14 cellular contexts compared by ENCODE assay signal in genomic region chr2:47697000-47697601, GRCh38.
DNase-seq lines count a peak whose midpoint lies in the region; ATAC-seq and TF ChIP-seq lines count a peak whose summit lies in the region.
"Had no signal": no experiment of that assay in that cellular context is flagged by ENCODE, and none has a peak within 500 bp of the region (broad histone marks: within the 10 kb centered on the region; RNA-seq: fewer than 3 reads in every experiment).

No MANE protein-coding gene starts in this region.

- no peak overlapping the region for H3K4me3 Mint-ChIP-seq in naive thymus-derived CD4-positive, alpha-beta T cell
- H3K4me3 Mint-ChIP-seq: central memory CD8-positive, alpha-beta T cell had no signal

- H3K4me3 ChIP-seq in OCI-LY7 (ENCODE audit: low read depth, low read length, poor library complexity, severe bottlenecking) (peak overlapping the region; percentile 99), WERI-Rb-1 (ENCODE audit: low read depth, low read length) (no peak overlapping the region)
- H3K4me3 ChIP-seq in naive thymus-derived CD4-positive, alpha-beta T cell (ENCODE audit: low read length): no peak overlapping the region
- H3K4me3 ChIP-seq: vagina had no signal

- POLR2A ChIA-PET in OCI-LY7 (lab: Charles Lee): interaction anchor here (0.6 to 8.9 kb wide), 14 partner anchors 9 to 176 kb away, joined by 3 to 242 read pairs (median 6); no protein-coding TSS in a partner anchor
- POLR2A ChIA-PET in naive thymus-derived CD4-positive, alpha-beta T cell (lab: Charles Lee): no interaction called here

- peaks cover 58% of the 10 kb centered on the region for H3K4me1 ChIP-seq in OCI-LY7 (ENCODE audit: insufficient read depth, low read length, poor library complexity, severe bottlenecking)
- no peaks in the 10 kb centered on the region for H3K4me1 ChIP-seq in naive thymus-derived CD4-positive, alpha-beta T cell (ENCODE audit: control insufficient read depth in 2 of 2, insufficient read depth in 2 of 2, low read length in 2 of 2)
- H3K4me1 ChIP-seq: vagina had no signal

- CTCF ChIA-PET in OCI-LY7 (lab: Charles Lee; ENCODE audit: unreplicated experiment): no interaction called here
- CTCF ChIA-PET in naive thymus-derived CD4-positive, alpha-beta T cell (lab: Charles Lee): no interaction called here

- H3K36me3 ChIP-seq in OCI-LY7 (ENCODE audit: insufficient read depth, low read length) (peaks cover 62% of the 10 kb centered on the region), WERI-Rb-1 (no peaks in the 10 kb centered on the region)
- H3K36me3 ChIP-seq in naive thymus-derived CD4-positive, alpha-beta T cell (ENCODE audit: control insufficient read depth in 2 of 3, insufficient read depth in 3 of 3, low read length in 3 of 3): no peaks in the 10 kb centered on the region
- H3K36me3 ChIP-seq: vagina had no signal

- H3K4me1 Mint-ChIP-seq in naive thymus-derived CD4-positive, alpha-beta T cell: no peaks in the 10 kb centered on the region
- H3K4me1 Mint-ChIP-seq: central memory CD8-positive, alpha-beta T cell had no signal

- peak overlapping the region; percentile 97 for H3K27ac ChIP-seq in OCI-LY7 (ENCODE audit: low read depth, low read length, poor library complexity, severe bottlenecking)
- no peak overlapping the region for H3K27ac ChIP-seq in naive thymus-derived CD4-positive, alpha-beta T cell (ENCODE audit: low read depth, low read length)
- H3K27ac ChIP-seq in WERI-Rb-1: no peak overlapping the region
- H3K27ac ChIP-seq: vagina had no signal

- H3K79me2 ChIP-seq in OCI-LY7 (ENCODE audit: insufficient read depth, low read depth, low read length): peaks cover 84% of the 10 kb centered on the region

- TF ChIP-seq CTCF in OCI-LY7 (conservative IDR thresholded peaks at IDR 0.05; ENCODE audit: low read length): no peak
- no peak for TF ChIP-seq CTCF in WERI-Rb-1 (IDR thresholded peaks at IDR 0.05; ENCODE audit: low read depth, low read length)

- no peaks in the 10 kb centered on the region for H4K20me1 ChIP-seq in OCI-LY7 (ENCODE audit: insufficient read depth, low read length)

- peaks cover 0 to 28% (median 20%) of the 10 kb centered on the region in 5 donors for H3K27me3 Mint-ChIP-seq in naive thymus-derived CD4-positive, alpha-beta T cell

- no peaks in the 10 kb centered on the region for H3K9me3 Mint-ChIP-seq in naive thymus-derived CD4-positive, alpha-beta T cell
- H3K9me3 Mint-ChIP-seq: central memory CD8-positive, alpha-beta T cell had no signal

- H3K9me3 ChIP-seq in OCI-LY7 (ENCODE audit: low read length) (no peaks in the 10 kb centered on the region), WERI-Rb-1 (ENCODE audit: severe bottlenecking) (no peaks in the 10 kb centered on the region)
- no peaks in the 10 kb centered on the region for H3K9me3 ChIP-seq in naive thymus-derived CD4-positive, alpha-beta T cell (ENCODE audit: control insufficient read depth in 2 of 3, low read length in 3 of 3)
- H3K9me3 ChIP-seq: vagina had no signal

- peak; percentile 79 for DNase-seq in OCI-LY7 (ENCODE audit: low spot score)
- DNase-seq in posterior cingulate gyrus: no peak
- no peak for DNase-seq in NCI-H2029 treated with DMSO at 0.1 percent for 48 hours (lab: John Stamatoyannopoulos, UW)
- no peak for DNase-seq in naive thymus-derived CD4-positive, alpha-beta T cell
- no peak for DNase-seq in WERI-Rb-1
- DNase-seq: GDM1, MM.1S, NCI-H748 treated with DMSO at 0.1 percent for 48 hours, T-helper 9 cell had no signal

- no peaks in the 10 kb centered on the region for H3K9me2 ChIP-seq in OCI-LY7 (ENCODE audit: insufficient read depth, low read length)

- H3K27me3 ChIP-seq in naive thymus-derived CD4-positive, alpha-beta T cell (ENCODE audit: control insufficient read depth in 2 of 2, insufficient read depth in 2 of 2, low read length in 2 of 2): no peaks in the 10 kb centered on the region
- no peaks in the 10 kb centered on the region for H3K27me3 ChIP-seq in WERI-Rb-1 (ENCODE audit: insufficient read depth, low read depth, severe bottlenecking)
- H3K27me3 ChIP-seq: vagina had no signal

- BruUV-seq in OCI-LY7 (replicated peaks; lab: Mats Ljungman, UMichigan): no TSS peak

- no peak overlapping the region for H3K27ac Mint-ChIP-seq in naive thymus-derived CD4-positive, alpha-beta T cell

- ATAC-seq in GM18498 (IDR thresholded peaks at IDR 0.05; ENCODE audit: unreplicated experiment): peak; percentile 81
- peak; percentile 78 for ATAC-seq in GM21381 (IDR thresholded peaks at IDR 0.05; ENCODE audit: unreplicated experiment)
- ATAC-seq in HG03045 (IDR thresholded peaks at IDR 0.05; ENCODE audit: unreplicated experiment): peak; percentile 79
- ATAC-seq in naive thymus-derived CD4-positive, alpha-beta T cell: no peak

- peak overlapping the region; percentile 98 for H3K4me2 ChIP-seq in OCI-LY7 (ENCODE audit: low read length)

- intact Hi-C loops in OCI-LY7 (cut with micrococcal nuclease; ENCODE audit: unreplicated experiment) (loop anchor here (1.0 to 10.0 kb wide), 8 partner anchors 72 to 1130 kb away; partner anchors contain the start of genes FBXO11, MSH2 and MSH6), posterior cingulate gyrus (cut with DNase I) (no loop called here)
- intact Hi-C loops in naive thymus-derived CD4-positive, alpha-beta T cell (cut with micrococcal nuclease): no loop called here

- H2AFZ ChIP-seq in OCI-LY7 (ENCODE audit: low read length): no peak overlapping the region

- peaks cover 0 to 3% (median 0%) of the 10 kb centered on the region in 5 donors for H3K36me3 Mint-ChIP-seq in naive thymus-derived CD4-positive, alpha-beta T cell
